9 cellular contexts compared by ENCODE assay signal in the genomic region with DNA sequence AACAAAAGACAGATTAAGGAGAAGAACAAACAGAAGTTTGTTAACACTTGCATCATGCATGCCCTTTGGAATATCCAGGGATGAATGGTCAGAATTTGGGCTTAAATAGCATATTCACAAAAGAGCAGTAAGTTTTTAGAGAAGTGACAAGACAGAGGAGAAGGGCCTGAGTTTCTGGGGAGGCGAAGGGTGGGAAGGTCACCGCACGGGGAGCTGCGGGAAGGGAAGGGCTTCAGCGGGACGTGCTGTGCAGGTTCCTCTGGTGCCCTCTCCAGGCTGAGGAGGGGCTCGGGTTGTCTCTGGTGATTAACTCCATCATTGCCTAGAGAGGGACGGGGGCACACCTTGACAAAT. TPM values are rescaled to one million over a fixed set of nuclear protein-coding genes. Genes with fewer than 3 reads are reported as not detected.
DNase-seq lines count a peak whose midpoint lies in the region; ATAC-seq and TF ChIP-seq lines count a peak whose summit lies in the region.
"Had no signal": no experiment of that assay in that cellular context is flagged by ENCODE, and none has a peak within 500 bp of the region (broad histone marks: within the 10 kb centered on the region; RNA-seq: fewer than 3 reads in every experiment).

No MANE protein-coding gene starts in this region.

- WGBS in prostate gland, result 36% methylated on average over 8 of the region's 8 CpGs

- H3K4me2 ChIP-seq in OCI-LY1 (ENCODE audit: low read length) (no peak overlapping the region), neural cell (ENCODE audit: low read length) (no peak overlapping the region)

- H3K4me1 ChIP-seq in OCI-LY1 (ENCODE audit: insufficient read depth, low read length, severe bottlenecking), result no peaks in the 10 kb centered on the region
- H3K4me1 ChIP-seq in prostate gland (replicated peaks), result peaks cover 6% of the 10 kb centered on the region

- no peaks in the 10 kb centered on the region for H3K9me3 Mint-ChIP-seq in Calu3 (ENCODE audit: low read depth, unreplicated experiment)

- H3F3A ChIP-seq in OCI-LY1 (ENCODE audit: insufficient read depth, low read length) (no peaks in the 10 kb centered on the region), neural cell (ENCODE audit: insufficient read depth, low read length, poor library complexity, severe bottlenecking) (no peaks in the 10 kb centered on the region)

- no peak for ATAC-seq in HG03045 (IDR thresholded peaks at IDR 0.05; ENCODE audit: unreplicated experiment)

- TF ChIP-seq POLR2A in prostate gland (IDR thresholded peaks at IDR 0.05), result no peak

- H3K9ac ChIP-seq in OCI-LY1 (ENCODE audit: low read length) (no peak overlapping the region), neural cell (ENCODE audit: low read length) (no peak overlapping the region)

- H3K36me3 Mint-ChIP-seq in Calu3 (ENCODE audit: insufficient read depth, unreplicated experiment), result no peaks in the 10 kb centered on the region

- intact Hi-C loops in Calu3 (cut with micrococcal nuclease; ENCODE audit: unreplicated experiment) (loop anchor here (5.0 kb wide), 1 partner anchor 58 kb away; no protein-coding TSS in a partner anchor), prostate gland (cut with DNase I) (loop anchor here (10.0 kb wide), 1 partner anchor 605 kb away; no protein-coding TSS in a partner anchor)

- H3K27me3 Mint-ChIP-seq in Calu3 (ENCODE audit: unreplicated experiment), result no peaks in the 10 kb centered on the region

- H3K4me3 ChIP-seq in OCI-LY1 (ENCODE audit: low read depth, low read length, poor library complexity, severe bottlenecking) (no peak overlapping the region), epithelial cell of proximal tubule (ENCODE audit: low read depth, low read length) (no peak overlapping the region), neural cell (ENCODE audit: low read length) (no peak overlapping the region), prostate gland (no peak overlapping the region)
- H3K4me3 ChIP-seq: MG63 had no signal

- CTCF ChIA-PET in Calu3 (lab: Charles Lee), result interaction anchor here (1.3 to 1.8 kb wide), 2 partner anchors 9 to 57 kb away, joined by 3 to 11 read pairs; no protein-coding TSS in a partner anchor

- no TSS peak for BruUV-seq in Calu3 (replicated peaks; lab: Mats Ljungman, UMichigan)

- DNase-seq in Calu3 (peak; percentile 40), epithelial cell of proximal tubule (ENCODE audit: low read depth) (no peak), pons (ENCODE audit: low spot score) (no peak), DMS114 treated with DMSO at 0.1 percent for 48 hours (lab: John Stamatoyannopoulos, UW; ENCODE audit: unreplicated experiment) (no peak), prostate gland (ENCODE audit: low spot score) (no peak)
- DNase-seq: MG63 had no signal

- H3K4me1 Mint-ChIP-seq in Calu3 (ENCODE audit: low read depth, unreplicated experiment), result peaks cover 10% of the 10 kb centered on the region

- peaks cover 3% of the 10 kb centered on the region; the same call in 1 of the 2 replicates for H3K27me3 ChIP-seq in OCI-LY1 (ENCODE audit: insufficient read depth, low read length)
- H3K27me3 ChIP-seq in neural cell (ENCODE audit: insufficient read depth, low read depth, low read length), result no peaks in the 10 kb centered on the region
- no peaks in the 10 kb centered on the region for H3K27me3 ChIP-seq in prostate gland (replicated peaks; ENCODE audit: insufficient read depth)
- H3K27me3 ChIP-seq: MG63 had no signal

- TF ChIP-seq EP300 in neural cell (conservative IDR thresholded peaks at IDR 0.05; ENCODE audit: poor library complexity, severe bottlenecking), result no peak

- peak; percentile 30 for TF ChIP-seq CTCF in Calu3 (IDR thresholded peaks at IDR 0.05; ENCODE audit: unreplicated experiment)
- TF ChIP-seq CTCF in OCI-LY1 (IDR thresholded peaks at IDR 0.05; ENCODE audit: low read length), result peak; percentile 26; the same call in 1 of the 2 replicates
- peak; percentile 21 for TF ChIP-seq CTCF in epithelial cell of proximal tubule (conservative IDR thresholded peaks at IDR 0.05; ENCODE audit: low read depth, low read length)
- TF ChIP-seq CTCF in neural cell (IDR thresholded peaks at IDR 0.05; ENCODE audit: poor library complexity, severe bottlenecking), result peak; percentile 57
- TF ChIP-seq CTCF in prostate gland (IDR thresholded peaks at IDR 0.05), result peak in 1 of 4 experiments; percentile 20

- no peaks in the 10 kb centered on the region for H3K9me3 ChIP-seq in OCI-LY1 (ENCODE audit: low read length)
- H3K9me3 ChIP-seq in neural cell (ENCODE audit: low read length), result no peaks in the 10 kb centered on the region
- H3K9me3 ChIP-seq in prostate gland, result no peaks in the 10 kb centered on the region
- H3K9me3 ChIP-seq: MG63 had no signal

- H3K9me2 ChIP-seq in OCI-LY1 (ENCODE audit: low read depth, low read length) (no peaks in the 10 kb centered on the region), neural cell (ENCODE audit: insufficient read depth, low read length) (no peaks in the 10 kb centered on the region)

- H3K4me3 Mint-ChIP-seq in Calu3 (ENCODE audit: low read depth, unreplicated experiment), result no peak overlapping the region

- H3K36me3 ChIP-seq in OCI-LY1 (ENCODE audit: insufficient read depth, low read length) (no peaks in the 10 kb centered on the region), neural cell (ENCODE audit: insufficient read depth, low read length) (no peaks in the 10 kb centered on the region), prostate gland (no peaks in the 10 kb centered on the region)
- H3K36me3 ChIP-seq: MG63 had no signal

- H4K20me1 ChIP-seq in OCI-LY1 (ENCODE audit: insufficient read depth, low read length) (no peaks in the 10 kb centered on the region), neural cell (ENCODE audit: insufficient read depth) (no peaks in the 10 kb centered on the region)

- no peak overlapping the region for H3K27ac ChIP-seq in OCI-LY1 (ENCODE audit: low read depth, low read length, poor library complexity, severe bottlenecking)
- no peak overlapping the region for H3K27ac ChIP-seq in neural cell (ENCODE audit: low read length)
- no peak overlapping the region for H3K27ac ChIP-seq in prostate gland

- TF ChIP-seq RAD21 in neural cell (conservative IDR thresholded peaks at IDR 0.05), result peak; percentile 49

- H3K79me2 ChIP-seq in OCI-LY1 (ENCODE audit: insufficient read depth, low read length) (no peaks in the 10 kb centered on the region), neural cell (replicated peaks; ENCODE audit: insufficient read depth, low read length) (no peaks in the 10 kb centered on the region)

- peak overlapping the region; percentile 34 for H3K27ac Mint-ChIP-seq in Calu3 (ENCODE audit: unreplicated experiment)

- H2AFZ ChIP-seq in OCI-LY1 (ENCODE audit: low read length) (no peak overlapping the region), neural cell (ENCODE audit: low read depth, low read length) (no peak overlapping the region)

TF ChIP-seq in neural cell, 6 proteins besides CTCF, POLR2A, EP300 and RAD21:
- no peak for TF ChIP-seq EZH2 (IDR thresholded peaks at IDR 0.05; ENCODE audit: borderline replicate concordance, insufficient read depth, low read length, poor library complexity, severe bottlenecking)
- no peak for TF ChIP-seq MXI1 (conservative IDR thresholded peaks at IDR 0.05; ENCODE audit: poor library complexity, severe bottlenecking)
- no peak for TF ChIP-seq TAF1 (IDR thresholded peaks at IDR 0.05; ENCODE audit: low read depth)
- no peak for TF ChIP-seq POLR2AphosphoS5 (IDR thresholded peaks at IDR 0.05)
- TF ChIP-seq, protein P1, sequence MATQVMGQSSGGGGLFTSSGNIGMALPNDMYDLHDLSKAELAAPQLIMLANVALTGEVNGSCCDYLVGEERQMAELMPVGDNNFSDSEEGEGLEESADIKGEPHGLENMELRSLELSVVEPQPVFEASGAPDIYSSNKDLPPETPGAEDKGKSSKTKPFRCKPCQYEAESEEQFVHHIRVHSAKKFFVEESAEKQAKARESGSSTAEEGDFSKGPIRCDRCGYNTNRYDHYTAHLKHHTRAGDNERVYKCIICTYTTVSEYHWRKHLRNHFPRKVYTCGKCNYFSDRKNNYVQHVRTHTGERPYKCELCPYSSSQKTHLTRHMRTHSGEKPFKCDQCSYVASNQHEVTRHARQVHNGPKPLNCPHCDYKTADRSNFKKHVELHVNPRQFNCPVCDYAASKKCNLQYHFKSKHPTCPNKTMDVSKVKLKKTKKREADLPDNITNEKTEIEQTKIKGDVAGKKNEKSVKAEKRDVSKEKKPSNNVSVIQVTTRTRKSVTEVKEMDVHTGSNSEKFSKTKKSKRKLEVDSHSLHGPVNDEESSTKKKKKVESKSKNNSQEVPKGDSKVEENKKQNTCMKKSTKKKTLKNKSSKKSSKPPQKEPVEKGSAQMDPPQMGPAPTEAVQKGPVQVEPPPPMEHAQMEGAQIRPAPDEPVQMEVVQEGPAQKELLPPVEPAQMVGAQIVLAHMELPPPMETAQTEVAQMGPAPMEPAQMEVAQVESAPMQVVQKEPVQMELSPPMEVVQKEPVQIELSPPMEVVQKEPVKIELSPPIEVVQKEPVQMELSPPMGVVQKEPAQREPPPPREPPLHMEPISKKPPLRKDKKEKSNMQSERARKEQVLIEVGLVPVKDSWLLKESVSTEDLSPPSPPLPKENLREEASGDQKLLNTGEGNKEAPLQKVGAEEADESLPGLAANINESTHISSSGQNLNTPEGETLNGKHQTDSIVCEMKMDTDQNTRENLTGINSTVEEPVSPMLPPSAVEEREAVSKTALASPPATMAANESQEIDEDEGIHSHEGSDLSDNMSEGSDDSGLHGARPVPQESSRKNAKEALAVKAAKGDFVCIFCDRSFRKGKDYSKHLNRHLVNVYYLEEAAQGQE (IDR thresholded peaks at IDR 0.05; ENCODE audit: borderline replicate concordance), result no peak
- TF ChIP-seq SMC3 (conservative IDR thresholded peaks at IDR 0.05; ENCODE audit: poor library complexity), result peak; percentile 23
TF ChIP-seq in neural cell: peak in this region for 1.

RNA-seq across cellular contexts. Expression of a gene that starts 10.4 kb away (rescaled TPM):
- total RNA-seq in Calu3 (2022), result 10.8 and 11.9 TPM in 2 replicates
- 17.8 and 24.6 TPM in 2 replicates for total RNA-seq in epithelial cell of proximal tubule
- 32.9 and 34.1 TPM in 2 replicates for polyA plus RNA-seq in neural cell
- 34.6 and 35.8 TPM in 2 replicates for polyA minus RNA-seq in neural cell
- 10 to 100 TPM; 15.8 to 24.2 TPM for total RNA-seq in prostate gland

RNA-seq across cellular contexts. Expression of a gene that starts 11.7 kb away (rescaled TPM):
- total RNA-seq in Calu3 (2022) (11.1 and 16.5 TPM in 2 replicates), epithelial cell of proximal tubule (7.4 and 20.1 TPM in 2 replicates), prostate gland (100 to 1,000 TPM in 1 of 2 donors, 10 to 100 TPM in 1; 27.2 to 144 TPM)
- 4.3 and 5.2 TPM in 2 replicates for polyA plus RNA-seq in neural cell
- 9.5 and 10.4 TPM in 2 replicates for polyA minus RNA-seq in neural cell

RNA-seq across cellular contexts. Expression of a gene that starts 30.7 kb away (rescaled TPM):
- total RNA-seq in Calu3 (2022) (2.2 and 2.4 TPM in 2 replicates), epithelial cell of proximal tubule (14.5 and 23.1 TPM in 2 replicates), prostate gland (10 to 100 TPM in 1 of 2 donors, 1 to 10 TPM in 1; 6.1 to 31.0 TPM)
- 10.2 and 12.4 TPM in 2 replicates for polyA plus RNA-seq in neural cell
- polyA minus RNA-seq in neural cell, result 6.3 and 10.0 TPM in 2 replicates
